ENCODE assay signal across 9 cellular contexts in the genomic region with DNA sequence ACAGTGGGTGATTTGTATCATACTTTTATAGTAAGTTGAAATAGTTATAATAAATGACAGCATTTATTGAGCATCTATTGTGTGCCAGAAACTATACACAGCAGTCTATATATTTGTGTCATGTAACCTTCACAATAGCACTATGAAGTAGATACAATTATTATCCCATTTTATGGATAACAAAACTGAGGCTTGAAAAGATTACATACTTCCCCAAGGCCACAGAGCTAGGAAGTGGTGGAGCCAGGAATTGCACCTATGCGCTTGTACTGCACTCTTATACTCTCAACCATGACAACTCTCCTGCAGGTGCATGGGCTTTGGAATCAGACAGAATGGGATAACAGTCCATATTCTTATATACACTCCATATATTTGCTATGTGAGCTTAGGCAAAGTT.
"Had no signal": no experiment of that assay in that cellular context is flagged by ENCODE, and none has a peak within 500 bp of the region (broad histone marks: within the 10 kb centered on the region; RNA-seq: fewer than 3 reads in every experiment).

No MANE protein-coding gene starts in this region.

- DNase-seq: H7, HFFc6, IMR-90, KBM-7 had no signal

- H3K36me3 ChIP-seq: HAP-1 had no signal

- H3K4me3 ChIP-seq: GM23338, HAP-1 had no signal

- H3K4me1 Mint-ChIP-seq: GM23338 had no signal

- H3K27ac Mint-ChIP-seq: GM23338, HFFc6 had no signal

- H3K4me3 Mint-ChIP-seq: GM23338, HFFc6 had no signal

- H3K9me3 Mint-ChIP-seq: GM23338 had no signal

- H3K27ac ChIP-seq: HL-60, KMS-11 had no signal

- H3K4me2 ChIP-seq: GM23338, KMS-11 had no signal

- H3K9ac ChIP-seq: KMS-11 had no signal

- H3K9me3 ChIP-seq: HAP-1 had no signal

- H2AFZ ChIP-seq: GM23338 had no signal

- ATAC-seq: GM23338, HCT116 had no signal
